Comparison of ENCODE assay signal across 1 cellular context in the genomic region with DNA sequence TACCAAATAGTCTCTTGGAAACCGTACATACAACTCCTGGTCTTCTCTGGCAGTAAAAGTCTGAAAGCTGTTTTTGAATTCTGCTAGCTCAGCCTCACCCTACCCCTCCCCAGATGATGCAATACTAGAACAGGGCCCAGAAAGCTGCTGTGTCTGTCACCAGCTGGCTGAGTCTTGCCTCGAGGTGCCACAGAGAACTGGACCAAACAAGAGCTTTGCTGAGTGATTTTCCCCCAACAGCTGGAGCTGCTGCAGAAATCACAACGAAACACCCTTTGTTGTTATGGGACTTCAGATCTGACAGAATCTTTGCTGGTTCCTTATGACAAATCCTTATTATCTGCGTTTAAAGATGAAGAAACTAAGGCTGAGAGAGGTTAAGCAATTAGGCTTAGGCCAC.
TF ChIP-seq lines count a peak whose summit lies in the region.

No MANE protein-coding gene starts in this region.

TF ChIP-seq in K562, 482 proteins besides CTCF, POLR2A, EP300 and RAD21 (continued from another document and continues in another):
- peak; percentile 26; the same call in 1 of the 2 replicates for TF ChIP-seq MGA (IDR thresholded peaks at IDR 0.05)
- TF ChIP-seq, protein P1, sequence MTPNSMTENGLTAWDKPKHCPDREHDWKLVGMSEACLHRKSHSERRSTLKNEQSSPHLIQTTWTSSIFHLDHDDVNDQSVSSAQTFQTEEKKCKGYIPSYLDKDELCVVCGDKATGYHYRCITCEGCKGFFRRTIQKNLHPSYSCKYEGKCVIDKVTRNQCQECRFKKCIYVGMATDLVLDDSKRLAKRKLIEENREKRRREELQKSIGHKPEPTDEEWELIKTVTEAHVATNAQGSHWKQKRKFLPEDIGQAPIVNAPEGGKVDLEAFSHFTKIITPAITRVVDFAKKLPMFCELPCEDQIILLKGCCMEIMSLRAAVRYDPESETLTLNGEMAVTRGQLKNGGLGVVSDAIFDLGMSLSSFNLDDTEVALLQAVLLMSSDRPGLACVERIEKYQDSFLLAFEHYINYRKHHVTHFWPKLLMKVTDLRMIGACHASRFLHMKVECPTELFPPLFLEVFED (CRISPR knock-in tag; conservative IDR thresholded peaks at IDR 0.05): no peak
- TF ChIP-seq MYC (IDR thresholded peaks at IDR 0.05; ENCODE audit: low read depth, low read length): peak; percentile 61; the same call in 1 of the 2 replicates
- no peak for TF ChIP-seq MYC (CRISPR knock-in tag; IDR thresholded peaks at IDR 0.05; ENCODE audit: borderline replicate concordance, low read depth)
- TF ChIP-seq IRF9 (tag; IDR thresholded peaks at IDR 0.05): peak; percentile 92
- no peak for TF ChIP-seq BRF2 (IDR thresholded peaks at IDR 0.05; ENCODE audit: borderline replicate concordance, insufficient read depth, insufficient read length)
- peak; percentile 28; the same call in 1 of the 2 replicates for TF ChIP-seq MTA3 (IDR thresholded peaks at IDR 0.05; ENCODE audit: borderline replicate concordance)
- TF ChIP-seq ZFP36 (IDR thresholded peaks at IDR 0.05; ENCODE audit: low read depth, low read length, partially characterized antibody): no peak
- no peak for TF ChIP-seq ZNF76 (CRISPR knock-in tag; IDR thresholded peaks at IDR 0.05; ENCODE audit: borderline replicate concordance)
- TF ChIP-seq MBD2 (IDR thresholded peaks at IDR 0.05; ENCODE audit: borderline replicate concordance, low read depth): no peak
- no peak for TF ChIP-seq ZNF311 (CRISPR knock-in tag; IDR thresholded peaks at IDR 0.05)
- TF ChIP-seq ZNF41 (CRISPR knock-in tag; conservative IDR thresholded peaks at IDR 0.05): peak; percentile 56; the same call in 1 of the 2 replicates
- peak; percentile 85 for TF ChIP-seq MEIS2 (IDR thresholded peaks at IDR 0.05; ENCODE audit: partially characterized antibody)
- TF ChIP-seq EP400 (IDR thresholded peaks at IDR 0.05): peak; percentile 66
- peak in 1 of 2 experiments; percentile 71; a peak in 2 of 4 replicates for TF ChIP-seq ZNF318 (IDR thresholded peaks at IDR 0.05; ENCODE audit: borderline replicate concordance in 1 of 2, low read depth in 1 of 2)
- no peak for TF ChIP-seq GTF2E2 (tag; IDR thresholded peaks at IDR 0.05)
- TF ChIP-seq CEBPG (CRISPR knock-in tag; IDR thresholded peaks at IDR 0.05): peak; percentile 94
- peak; percentile 97 to 99 for TF ChIP-seq CEBPG (tag; conservative IDR thresholded peaks at IDR 0.05 in 1 of 2, IDR thresholded peaks at IDR 0.05 in 1 of 2)
- TF ChIP-seq C11orf30 (IDR thresholded peaks at IDR 0.05; ENCODE audit: low read depth): peak; percentile 63; the same call in 1 of the 2 replicates
- 0 out of 2 replicates have a peak, but pooled peaks have one; percentile 39 for TF ChIP-seq JUN (IDR thresholded peaks at IDR 0.05; ENCODE audit: borderline replicate concordance, low read depth, low read length)
- TF ChIP-seq JUN (CRISPR knock-in tag; IDR thresholded peaks at IDR 0.05; ENCODE audit: borderline replicate concordance): no peak
- no peak for TF ChIP-seq HEY1 (CRISPR knock-in tag; IDR thresholded peaks at IDR 0.05; ENCODE audit: borderline replicate concordance)
- peak; percentile 76 for TF ChIP-seq HIVEP1 (CRISPR knock-in tag; IDR thresholded peaks at IDR 0.05)
- peak; percentile 72; the same call in 1 of the 2 replicates for TF ChIP-seq LEF1 (IDR thresholded peaks at IDR 0.05)
- no peak for TF ChIP-seq FIP1L1 (IDR thresholded peaks at IDR 0.05; ENCODE audit: low read depth, low read length, poor library complexity, severe bottlenecking)
- TF ChIP-seq ETS1 (conservative IDR thresholded peaks at IDR 0.05; ENCODE audit: control insufficient read depth, low read depth, low read length): no peak
